ENCODE assay signal across 18 cellular contexts in genomic region chr21:38847556-38847955, GRCh38. TPM values are rescaled to one million over a fixed set of nuclear protein-coding genes. Genes with fewer than 3 reads are reported as not detected.
DNase-seq lines count a peak whose midpoint lies in the region; ATAC-seq and TF ChIP-seq lines count a peak whose summit lies in the region.
"Had no signal": no experiment of that assay in that cellular context is flagged by ENCODE, and none has a peak within 500 bp of the region (broad histone marks: within the 10 kb centered on the region; RNA-seq: fewer than 3 reads in every experiment).

No MANE protein-coding gene starts in this region.

- TF ChIP-seq CTCF in astrocyte of the spinal cord (IDR thresholded peaks at IDR 0.05; ENCODE audit: low read depth, low read length) (no peak), fibroblast of the aortic adventitia (IDR thresholded peaks at IDR 0.05; ENCODE audit: insufficient read depth, low read length) (no peak), osteocyte (IDR thresholded peaks at IDR 0.05) (no peak)

- in situ Hi-C loops in astrocyte of the spinal cord (cut with HindIII; ENCODE audit: low sequenced_read_pairs), result no loop called here

- no peaks in the 10 kb centered on the region for H3K27me3 Mint-ChIP-seq in osteocyte (ENCODE audit: unreplicated experiment)
- peaks cover 7% of the 10 kb centered on the region for H3K27me3 Mint-ChIP-seq in activated naive CD4-positive, alpha-beta T cell treated with anti-CD3 and anti-CD28 coated beads, Interleukin-2, amount 10 ng/mL, durations not matched to agents 7 days and 5 days
- H3K27me3 Mint-ChIP-seq: activated CD4-positive, alpha-beta T cell treated with anti-CD3 and anti-CD28 coated beads for 36 hours; activated naive CD8-positive, alpha-beta T cell; brain had no signal

- no peaks in the 10 kb centered on the region for H3K36me3 Mint-ChIP-seq in osteocyte (ENCODE audit: unreplicated experiment)
- H3K36me3 Mint-ChIP-seq in activated naive CD4-positive, alpha-beta T cell treated with anti-CD3 and anti-CD28 coated beads, Interleukin-2, amount 10 ng/mL, durations not matched to agents 7 days and 5 days, result no peaks in the 10 kb centered on the region
- H3K36me3 Mint-ChIP-seq: activated naive CD8-positive, alpha-beta T cell; brain had no signal

- H3K4me1 Mint-ChIP-seq in osteocyte (ENCODE audit: unreplicated experiment), result peaks cover 36% of the 10 kb centered on the region
- H3K4me1 Mint-ChIP-seq in activated naive CD4-positive, alpha-beta T cell treated with anti-CD3 and anti-CD28 coated beads, Interleukin-2, amount 10 ng/mL, durations not matched to agents 7 days and 5 days, result no peaks in the 10 kb centered on the region
- H3K4me1 Mint-ChIP-seq: activated CD4-positive, alpha-beta T cell treated with anti-CD3 and anti-CD28 coated beads for 36 hours had no signal

- H3K9me3 Mint-ChIP-seq in osteocyte (ENCODE audit: unreplicated experiment), result peaks cover 6% of the 10 kb centered on the region
- no peaks in the 10 kb centered on the region for H3K9me3 Mint-ChIP-seq in activated naive CD4-positive, alpha-beta T cell treated with anti-CD3 and anti-CD28 coated beads, Interleukin-2, amount 10 ng/mL, durations not matched to agents 7 days and 5 days
- H3K9me3 Mint-ChIP-seq: CD4-positive, alpha-beta T cell had no signal

- no peak overlapping the region for H3K4me3 Mint-ChIP-seq in osteocyte (ENCODE audit: unreplicated experiment)
- H3K4me3 Mint-ChIP-seq in activated naive CD4-positive, alpha-beta T cell treated with anti-CD3 and anti-CD28 coated beads, Interleukin-2, amount 10 ng/mL, durations not matched to agents 7 days and 5 days, result no peak overlapping the region
- H3K4me3 Mint-ChIP-seq: activated CD4-positive, alpha-beta T cell treated with anti-CD3 and anti-CD28 coated beads for 36 hours; activated naive CD8-positive, alpha-beta T cell; brain; CD4-positive, alpha-beta T cell had no signal

- DNase-seq in NCI-H226, result peak; percentile 50
- DNase-seq in astrocyte of the spinal cord (ENCODE audit: low read depth, low spot score), result peak; percentile 40
- DNase-seq in fibroblast of the aortic adventitia (ENCODE audit: low read depth), result peak; percentile 70
- peak; percentile 46 for DNase-seq in osteocyte (ENCODE audit: extremely low spot score, unreplicated experiment)
- no peak for DNase-seq in epidermal melanocyte (ENCODE audit: insufficient read length, low spot score)
- no peak for DNase-seq in activated naive CD4-positive, alpha-beta T cell treated with anti-CD3 and anti-CD28 coated beads, Interleukin-2, amount 10 ng/mL, durations not matched to agents 7 days and 5 days
- DNase-seq: activated CD4-positive, alpha-beta T cell treated with anti-CD3 and anti-CD28 coated beads for 36 hours; CD4-positive, alpha-beta T cell; NCI-H1417 treated with DMSO at 0.1 percent for 48 hours; NCI-H69; SHP77 treated with DMSO at 0.1 percent for 48 hours; stimulated activated CD4-positive, alpha-beta T cell treated with anti-CD3 and anti-CD28 coated beads, Interleukin-2, amount 100 ng/mL, for 24 hours; stimulated activated naive CD4-positive, alpha-beta T cell had no signal

- no peak overlapping the region for H3K4me3 ChIP-seq in astrocyte of the spinal cord (ENCODE audit: low read depth, low read length)
- no peak overlapping the region for H3K4me3 ChIP-seq in fibroblast of the aortic adventitia (ENCODE audit: low read depth, low read length)
- H3K4me3 ChIP-seq: lung, ovary had no signal

- CTCF ChIA-PET in activated naive CD4-positive, alpha-beta T cell treated with anti-CD3 and anti-CD28 coated beads, Interleukin-2, amount 10 ng/mL, durations not matched to agents 7 days and 5 days (lab: Charles Lee), result no interaction called here

- H3K27ac Mint-ChIP-seq in osteocyte (ENCODE audit: unreplicated experiment), result no peak overlapping the region
- H3K27ac Mint-ChIP-seq in activated naive CD4-positive, alpha-beta T cell treated with anti-CD3 and anti-CD28 coated beads, Interleukin-2, amount 10 ng/mL, durations not matched to agents 7 days and 5 days, result no peak overlapping the region
- H3K27ac Mint-ChIP-seq: activated CD4-positive, alpha-beta T cell treated with anti-CD3 and anti-CD28 coated beads for 36 hours; activated naive CD8-positive, alpha-beta T cell; CD4-positive, alpha-beta T cell had no signal

- ATAC-seq in GM21619 (IDR thresholded peaks at IDR 0.05; ENCODE audit: unreplicated experiment), result no peak
- ATAC-seq: activated CD4-positive, alpha-beta T cell treated with anti-CD3 and anti-CD28 coated beads for 36 hours had no signal

RNA-seq across cellular contexts. Expression of gene ETS2, which starts 41.8 kb away (rescaled TPM):
- 7.5 and 62.6 TPM in 2 replicates for total RNA-seq in fibroblast of the aortic adventitia (ENCODE audit: low replicate concordance)
- 18.2 and 18.8 TPM in 2 replicates for total RNA-seq in osteocyte

Comparison
In these comparisons a context has a peak if more than half of its experiments do, and no peak if none do; other contexts are left out.
1. DNase-seq: peak in NCI-H226 (single experiment), astrocyte of the spinal cord (single experiment), fibroblast of the aortic adventitia (single experiment) and osteocyte (single experiment); none in epidermal melanocyte (single experiment) and activated naive CD4-positive, alpha-beta T cell treated with anti-CD3 and anti-CD28 coated beads, Interleukin-2, amount 10 ng/mL, durations not matched to agents 7 days and 5 days (single experiment).